In genomic region chr2:119349289-119349688, GRCh38 we compare ENCODE assay signal across 18 cellular contexts. TPM values are rescaled to one million over a fixed set of nuclear protein-coding genes. Genes with fewer than 3 reads are reported as not detected.
DNase-seq lines count a peak whose midpoint lies in the region; ATAC-seq lines count a peak whose summit lies in the region.
"Had no signal": no experiment of that assay in that cellular context is flagged by ENCODE, and none has a peak within 500 bp of the region (broad histone marks: within the 10 kb centered on the region; RNA-seq: fewer than 3 reads in every experiment).

No MANE protein-coding gene starts in this region.

- H3K27ac ChIP-seq in esophagus (ENCODE audit: low read depth in 2 of 2, low read length in 1 of 2): peak overlapping the region; percentile 95 to 97

- no peak for ATAC-seq in naive B cell (ENCODE audit: low read depth in 2 of 2)
- ATAC-seq in GM21515 (IDR thresholded peaks at IDR 0.05; ENCODE audit: unreplicated experiment): no peak

- no peak overlapping the region for H3K4me3 ChIP-seq in esophagus (ENCODE audit: low read depth in 1 of 2, low read length in 2 of 2)

- H3K4me1 Mint-ChIP-seq in naive B cell: peaks cover 11 to 42% (median 15%) of the 10 kb centered on the region in 3 donors

- no peaks in the 10 kb centered on the region for H3K27me3 ChIP-seq in esophagus (ENCODE audit: control insufficient read depth in 1 of 2, insufficient read depth in 2 of 2, low read length in 2 of 2)

- WGBS in esophagus, 2 donors: 53 to 55% methylated on average over 6 of the region's 6 CpGs

- H3K36me3 Mint-ChIP-seq in naive B cell: peaks cover 8 to 9% of the 10 kb centered on the region in 2 donors

- H3K27me3 Mint-ChIP-seq in naive B cell: no peaks in the 10 kb centered on the region

- H3K4me3 Mint-ChIP-seq in naive B cell: peak overlapping the region in 2 of 8 donors; percentile 1 to 44

- peaks cover 0 to 5% of the 10 kb centered on the region in 2 donors for H3K4me1 ChIP-seq in esophagus (ENCODE audit: control insufficient read depth in 2 of 2, insufficient read depth in 2 of 2, low read length in 1 of 2)

- H3K36me3 ChIP-seq in esophagus (ENCODE audit: control insufficient read depth in 2 of 2, insufficient read depth in 2 of 2, low read length in 1 of 2): no peaks in the 10 kb centered on the region

- H3K9me3 ChIP-seq in esophagus (ENCODE audit: control insufficient read depth in 2 of 2, insufficient read depth in 1 of 2, low read depth in 1 of 2, low read length in 1 of 2): no peaks in the 10 kb centered on the region
- H3K9me3 ChIP-seq: SK-N-SH had no signal

- peak overlapping the region in 4 of 6 donors; percentile 33 to 73 (median 48) for H3K27ac Mint-ChIP-seq in naive B cell

- H3K9me3 Mint-ChIP-seq in naive B cell: peaks cover 0 to 26% (median 15%) of the 10 kb centered on the region in 7 donors

- DNase-seq in ELF-1 (ENCODE audit: low read depth, low spot score) (peak; percentile 31), NCI-H446 treated with DMSO at 0.1 percent for 48 hours (lab: John Stamatoyannopoulos, UW) (peak; percentile 10), naive B cell (no peak), HuH-7.5 (ENCODE audit: low spot score) (no peak), SK-N-DZ (ENCODE audit: low spot score) (no peak), anterior cingulate cortex (lab: John Stamatoyannopoulos, UW) (no peak)
- DNase-seq: AML-193, DMS79 treated with DMSO at 0.1 percent for 48 hours, GDM1, GOT3, KG1, NCI-H1105 treated with DMSO at 0.1 percent for 48 hours, NCI-H1930, NCI-H226, NCI-H526 treated with DMSO at 0.1 percent for 48 hours, SK-N-SH had no signal

RNA-seq across cellular contexts. Expression of gene C2orf76, which starts 17.3 kb away (rescaled TPM):
- polyA plus RNA-seq in esophagus (10 to 100 TPM; 11.7 to 12.6 TPM), naive B cell (ENCODE audit: low read depth in 6 of 6) (10 to 100 TPM; 19.2 to 29.0 (median 25.2) TPM)
- polyA plus RNA-seq in SK-N-DZ (2014; cell fraction: cytosol; rRNA removed): 12.9 and 16.5 TPM in 2 replicates
- 12.0 and 12.5 TPM in 2 replicates for polyA plus RNA-seq in SK-N-DZ (2014; cell fraction: nucleus; rRNA removed)

RNA-seq across cellular contexts. Expression of gene DBI, which starts 17.5 kb away (rescaled TPM):
- 1,000 to 10,000 TPM in 1 of 2 donors, 100 to 1,000 TPM in 1; 823 to 1,063 TPM for polyA plus RNA-seq in esophagus
- polyA plus RNA-seq in naive B cell (ENCODE audit: low read depth in 6 of 6): 100 to 1,000 TPM; 567 to 670 (median 595) TPM
- 112 and 138 TPM in 2 replicates for polyA plus RNA-seq in SK-N-DZ (2014; cell fraction: cytosol; rRNA removed)
- polyA plus RNA-seq in SK-N-DZ (2014; cell fraction: nucleus; rRNA removed): 80.1 and 83.4 TPM in 2 replicates

Comparison
In these comparisons a context has a peak if more than half of its experiments do, and no peak if none do; other contexts are left out.
1. DNase-seq: peak in ELF-1 (single experiment) and NCI-H446 treated with DMSO at 0.1 percent for 48 hours (single experiment); none in naive B cell (single experiment), HuH-7.5 (single experiment), SK-N-DZ (single experiment) and anterior cingulate cortex (0 of 58).